In the genomic region with DNA sequence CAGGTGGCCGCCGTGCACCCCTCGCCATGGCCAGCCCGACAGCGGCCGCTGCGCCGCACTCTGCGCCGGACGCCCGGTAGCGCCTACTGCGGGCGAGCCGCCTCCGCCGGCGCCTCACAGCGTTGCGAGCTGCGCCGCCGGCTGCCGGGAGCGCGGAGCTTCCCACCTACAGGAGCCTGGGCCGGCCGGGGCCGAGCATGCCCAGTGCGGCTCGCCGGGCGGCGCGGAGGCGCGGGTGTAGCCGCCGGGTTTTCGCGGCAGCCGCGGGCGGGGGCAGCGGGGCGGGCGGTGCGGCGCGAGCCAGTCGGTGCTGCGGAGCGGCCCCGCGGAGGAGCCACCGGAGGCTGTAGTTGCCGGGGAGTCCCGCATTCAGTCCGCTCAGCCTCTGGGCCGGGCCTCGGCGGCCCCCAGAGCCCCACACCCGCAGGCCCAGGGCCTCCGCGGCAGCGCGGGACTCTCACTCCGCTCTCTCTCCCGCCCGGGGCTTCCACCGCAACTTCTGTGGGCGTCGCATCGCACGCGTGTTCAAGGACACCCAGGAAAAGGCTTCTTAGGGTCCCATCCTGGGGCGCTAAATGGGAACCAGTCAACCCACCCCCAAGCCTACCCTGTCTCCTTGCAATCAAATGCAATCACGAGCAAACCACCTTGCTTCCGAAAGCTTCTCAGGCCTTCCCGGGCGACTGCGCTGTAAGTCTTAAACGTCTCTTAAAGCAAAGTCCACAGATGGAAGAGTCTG, we compare ENCODE assay signal across 8 cellular contexts. TPM values are rescaled to one million over a fixed set of nuclear protein-coding genes. Genes with fewer than 3 reads are reported as not detected.
A peak's percentile ranks its signal among the peaks of the same experiment; 100 is the strongest.
DNase-seq lines count a peak whose midpoint lies in the region; ATAC-seq and FAIRE-seq lines count a peak whose summit lies in the region.

Gene MFAP3L, minus strand, starts transcription at position 143 of the 739 bp plus-strand sequence. CDS start 20,518 bp downstream, outside the sequence.

- H3K4me3 Mint-ChIP-seq in activated T-helper 2 cell treated with anti-CD3 and anti-CD28 coated beads, Interferon-gamma antibody, Interleukin-2, Interleukin-4, amounts not matched to agents 10 μg/mL and 5 μg/mL and 100 μg/mL, durations not matched to agents 14 hours and 24 hours and 36 hours (ENCODE audit: low read depth), result peak within 1 kb of the TSS; percentile 84
- H3K4me3 Mint-ChIP-seq in naive thymus-derived CD8-positive, alpha-beta T cell, result peak within 1 kb of the TSS; percentile 83 to 96 (median 93)
- peak within 1 kb of the TSS; percentile 83 for H3K4me3 Mint-ChIP-seq in stimulated activated effector memory CD8-positive, alpha-beta T cell treated with anti-CD3 and anti-CD28 coated beads, Interleukin-12 subunit alpha, Interleukin-12 subunit beta, amount 100 ng/mL, for 72 hours

- peaks cover 7% of the 10 kb centered on the region for H3K4me1 Mint-ChIP-seq in activated T-helper 2 cell treated with anti-CD3 and anti-CD28 coated beads, Interferon-gamma antibody, Interleukin-2, Interleukin-4, amounts not matched to agents 10 μg/mL and 5 μg/mL and 100 μg/mL, durations not matched to agents 14 hours and 24 hours and 36 hours (ENCODE audit: low read depth)
- peaks cover 7 to 17% (median 12%) of the 10 kb centered on the region in 4 donors for H3K4me1 Mint-ChIP-seq in naive thymus-derived CD8-positive, alpha-beta T cell
- peaks cover 11% of the 10 kb centered on the region for H3K4me1 Mint-ChIP-seq in stimulated activated effector memory CD8-positive, alpha-beta T cell treated with anti-CD3 and anti-CD28 coated beads, Interleukin-12 subunit alpha, Interleukin-12 subunit beta, amount 100 ng/mL, for 72 hours

- peaks cover 51% of the 10 kb centered on the region for H3K27me3 Mint-ChIP-seq in activated T-helper 2 cell treated with anti-CD3 and anti-CD28 coated beads, Interferon-gamma antibody, Interleukin-2, Interleukin-4, amounts not matched to agents 10 μg/mL and 5 μg/mL and 100 μg/mL, durations not matched to agents 14 hours and 24 hours and 36 hours (ENCODE audit: low read depth)
- H3K27me3 Mint-ChIP-seq in naive thymus-derived CD8-positive, alpha-beta T cell, result peaks cover 5 to 13% (median 10%) of the 10 kb centered on the region in 5 donors

- peak; percentile 78 for ATAC-seq in GM21367 (IDR thresholded peaks at IDR 0.05; ENCODE audit: unreplicated experiment)
- ATAC-seq in naive thymus-derived CD8-positive, alpha-beta T cell, result peak; percentile 77 to 79
- ATAC-seq in stimulated activated effector memory CD8-positive, alpha-beta T cell treated with anti-CD3 and anti-CD28 coated beads, Interleukin-12 subunit alpha, Interleukin-12 subunit beta, amount 100 ng/mL, for 72 hours, result peak; percentile 89

- no peaks in the 10 kb centered on the region for H3K36me3 Mint-ChIP-seq in activated T-helper 2 cell treated with anti-CD3 and anti-CD28 coated beads, Interferon-gamma antibody, Interleukin-2, Interleukin-4, amounts not matched to agents 10 μg/mL and 5 μg/mL and 100 μg/mL, durations not matched to agents 14 hours and 24 hours and 36 hours (ENCODE audit: low read depth)
- no peaks in the 10 kb centered on the region for H3K36me3 Mint-ChIP-seq in naive thymus-derived CD8-positive, alpha-beta T cell
- H3K36me3 Mint-ChIP-seq in stimulated activated effector memory CD8-positive, alpha-beta T cell treated with anti-CD3 and anti-CD28 coated beads, Interleukin-12 subunit alpha, Interleukin-12 subunit beta, amount 100 ng/mL, for 72 hours, result peaks cover 7% of the 10 kb centered on the region

- peaks cover 8% of the 10 kb centered on the region for H3K9me3 Mint-ChIP-seq in activated T-helper 2 cell treated with anti-CD3 and anti-CD28 coated beads, Interferon-gamma antibody, Interleukin-2, Interleukin-4, amounts not matched to agents 10 μg/mL and 5 μg/mL and 100 μg/mL, durations not matched to agents 14 hours and 24 hours and 36 hours
- no peaks in the 10 kb centered on the region for H3K9me3 Mint-ChIP-seq in naive thymus-derived CD8-positive, alpha-beta T cell
- H3K9me3 Mint-ChIP-seq in stimulated activated effector memory CD8-positive, alpha-beta T cell treated with anti-CD3 and anti-CD28 coated beads, Interleukin-12 subunit alpha, Interleukin-12 subunit beta, amount 100 ng/mL, for 72 hours, result no peaks in the 10 kb centered on the region

- POLR2A ChIA-PET in naive thymus-derived CD8-positive, alpha-beta T cell (lab: Charles Lee), result interaction anchor here (0.5 to 1.8 kb wide), 5 partner anchors 295 to 1546 kb away, joined by 3 to 4 read pairs (median 3); partner anchors contain the start of genes CLCN3, DDX60L and NEK1

- DNase-seq in COLO829 (ENCODE audit: low spot score) (peak; percentile 82), HS-5 (ENCODE audit: low read depth) (peak; percentile 22), RCC 7860 (ENCODE audit: low spot score) (peak; percentile 65), fibroblast of peridontal ligament (ENCODE audit: extremely low read depth) (peak; percentile 79)
- DNase-seq in activated T-helper 2 cell treated with anti-CD3 and anti-CD28 coated beads, Interferon-gamma antibody, Interleukin-2, Interleukin-4, amounts not matched to agents 10 μg/mL and 5 μg/mL and 100 μg/mL, durations not matched to agents 14 hours and 24 hours and 36 hours (ENCODE audit: low spot score), result peak; percentile 79
- DNase-seq in naive thymus-derived CD8-positive, alpha-beta T cell, result peak; percentile 69 to 86 (median 82)
- peak; percentile 85 to 86 for DNase-seq in stimulated activated effector memory CD8-positive, alpha-beta T cell treated with anti-CD3 and anti-CD28 coated beads, Interleukin-12 subunit alpha, Interleukin-12 subunit beta, amount 100 ng/mL, for 72 hours (ENCODE audit: low spot score in 2 of 2)

- no peak for FAIRE-seq in RCC 7860 (lab: Jason Lieb, UNC)

- intact Hi-C loops in activated T-helper 2 cell treated with anti-CD3 and anti-CD28 coated beads, Interferon-gamma antibody, Interleukin-2, Interleukin-4, amounts not matched to agents 10 μg/mL and 5 μg/mL and 100 μg/mL, durations not matched to agents 14 hours and 24 hours and 36 hours (cut with micrococcal nuclease), result loop anchor here (1.0 to 5.0 kb wide), 3 partner anchors 269 to 414 kb away; partner anchors contain the start of genes HPF1 and NEK1

- peak within 1 kb of the TSS; percentile 63 for H3K27ac Mint-ChIP-seq in activated T-helper 2 cell treated with anti-CD3 and anti-CD28 coated beads, Interferon-gamma antibody, Interleukin-2, Interleukin-4, amounts not matched to agents 10 μg/mL and 5 μg/mL and 100 μg/mL, durations not matched to agents 14 hours and 24 hours and 36 hours
- H3K27ac Mint-ChIP-seq in naive thymus-derived CD8-positive, alpha-beta T cell, result peak within 1 kb of the TSS; percentile 72 to 94 (median 88)
- H3K27ac Mint-ChIP-seq in stimulated activated effector memory CD8-positive, alpha-beta T cell treated with anti-CD3 and anti-CD28 coated beads, Interleukin-12 subunit alpha, Interleukin-12 subunit beta, amount 100 ng/mL, for 72 hours, result peak within 1 kb of the TSS; percentile 79

RNA-seq across cellular contexts. Expression of gene MFAP3L, which starts in this region (rescaled TPM):
- 0.14 and 0.16 TPM in 2 replicates for total RNA-seq in activated T-helper 2 cell treated with anti-CD3 and anti-CD28 coated beads, Interferon-gamma antibody, Interleukin-2, Interleukin-4, amounts not matched to agents 10 μg/mL and 5 μg/mL and 100 μg/mL, durations not matched to agents 14 hours and 24 hours and 36 hours
- 1 to 10 TPM; 3.0 to 4.0 TPM for total RNA-seq in naive thymus-derived CD8-positive, alpha-beta T cell
- under 1 TPM in 2 of 3 donors, not detected in 1; 0.14 to 0.31 TPM for polyA plus RNA-seq in naive thymus-derived CD8-positive, alpha-beta T cell

Comparison
In these comparisons a context has a peak if more than half of its experiments do, and no peak if none do; other contexts are left out.
1. Peak in every context shown above with its lines: DNase-seq and ATAC-seq.
2. Peak in DNase-seq in activated T-helper 2 cell treated with anti-CD3 and anti-CD28 coated beads, Interferon-gamma antibody, Interleukin-2, Interleukin-4, amounts not matched to agents 10 μg/mL and 5 μg/mL and 100 μg/mL, durations not matched to agents 14 hours and 24 hours and 36 hours; RNA of the gene not detected or under 1 TPM.
3. DNase-seq: peak in every context shown above with its lines; median percentile 86 in stimulated activated effector memory CD8-positive, alpha-beta T cell treated with anti-CD3 and anti-CD28 coated beads, Interleukin-12 subunit alpha, Interleukin-12 subunit beta, amount 100 ng/mL, for 72 hours; 82 in COLO829; 82 in naive thymus-derived CD8-positive, alpha-beta T cell; 79 in activated T-helper 2 cell treated with anti-CD3 and anti-CD28 coated beads, Interferon-gamma antibody, Interleukin-2, Interleukin-4, amounts not matched to agents 10 μg/mL and 5 μg/mL and 100 μg/mL, durations not matched to agents 14 hours and 24 hours and 36 hours; 79 in fibroblast of peridontal ligament; 65 in RCC 7860; 22 in HS-5.